In genomic region chr10:96511044-96511945, GRCh38 we compare ENCODE assay signal across 8 cellular contexts. TPM values are rescaled to one million over a fixed set of nuclear protein-coding genes. Genes with fewer than 3 reads are reported as not detected.
DNase-seq lines count a peak whose midpoint lies in the region; ATAC-seq and TF ChIP-seq lines count a peak whose summit lies in the region.

No MANE protein-coding gene starts in this region.

- H3K27ac Mint-ChIP-seq in activated B cell treated with CpG ODN at 0.5 μM for 24 hours, result no peak overlapping the region

- POLR2A ChIA-PET in activated B cell treated with CpG ODN at 0.5 μM for 24 hours (lab: Charles Lee), result no interaction called here

- no peaks in the 10 kb centered on the region for H3K36me3 ChIP-seq in iPS DF 6.9 (ENCODE audit: control insufficient read depth, insufficient read depth, low read length)

- peak overlapping the region; percentile 83 for H3K4me3 Mint-ChIP-seq in activated B cell treated with CpG ODN at 0.5 μM for 24 hours

- H3K27ac ChIP-seq in iPS DF 6.9 (ENCODE audit: low read length), result no peak overlapping the region

- TF ChIP-seq CTCF in activated B cell treated with CpG ODN at 0.5 μM for 24 hours (IDR thresholded peaks at IDR 0.05), result no peak

- peaks cover 26% of the 10 kb centered on the region for H3K4me1 Mint-ChIP-seq in activated B cell treated with CpG ODN at 0.5 μM for 24 hours

- no peak overlapping the region for H3K4me3 ChIP-seq in iPS DF 6.9 (ENCODE audit: low read length)

- CTCF ChIA-PET in activated B cell treated with CpG ODN at 0.5 μM for 24 hours (lab: Charles Lee), result interaction anchor here (0.7 to 1.7 kb wide), 3 partner anchors 13 to 31 kb away, joined by 3 to 5 read pairs (median 3); no protein-coding TSS in a partner anchor

- H3K9me3 ChIP-seq in iPS DF 6.9 (ENCODE audit: control insufficient read depth, insufficient read depth, low read length), result no peaks in the 10 kb centered on the region

- H3K27me3 ChIP-seq in iPS DF 6.9 (ENCODE audit: control insufficient read depth, insufficient read depth, low read length), result peaks cover 12% of the 10 kb centered on the region

- no CpG with 5 or more reads among the region's 7 CpGs for WGBS in iPS DF 6.9 (ENCODE audit: insufficient coverage, insufficient read length)

- H3K27me3 Mint-ChIP-seq in activated B cell treated with CpG ODN at 0.5 μM for 24 hours, result peaks cover 7% of the 10 kb centered on the region

- H3K36me3 Mint-ChIP-seq in activated B cell treated with CpG ODN at 0.5 μM for 24 hours (ENCODE audit: low read depth), result no peaks in the 10 kb centered on the region

- intact Hi-C loops in activated B cell treated with CpG ODN at 0.5 μM for 24 hours (cut with micrococcal nuclease), result loop anchor here (5.0 kb wide), 2 partner anchors 236 to 854 kb away; partner anchors contain the start of gene ALDH18A1

- H3K4me1 ChIP-seq in iPS DF 6.9 (ENCODE audit: control insufficient read depth, insufficient read depth, low read length), result peaks cover 6% of the 10 kb centered on the region

- ATAC-seq in activated B cell treated with CpG ODN at 0.5 μM for 24 hours (ENCODE audit: low read depth), result no peak
- no peak for ATAC-seq in stimulated activated naive CD8-positive, alpha-beta T cell treated with anti-CD3 and anti-CD28 coated beads, Interleukin-15, Interleukin-2, amounts not matched to agents 100 U/mL and 50 U/mL, for 24 hours

- no peaks in the 10 kb centered on the region for H3K9me3 Mint-ChIP-seq in activated B cell treated with CpG ODN at 0.5 μM for 24 hours

- DNase-seq in activated naive CD4-positive, alpha-beta T cell treated with Interleukin-2 at 50 U/mL for 16 hours, result peak; percentile 10
- DNase-seq in activated naive CD4-positive, alpha-beta T cell treated with anti-CD3 and anti-CD28 coated beads, Interleukin-2, amount 50 U/mL, for 16 hours, result no peak
- peak; percentile 39 to 78 for DNase-seq in Kasumi-1 (lab: John Stamatoyannopoulos, UW)
- no peak for DNase-seq in activated B cell treated with CpG ODN at 0.5 μM for 24 hours
- DNase-seq in iPS DF 6.9 (ENCODE audit: low read depth, low spot score), result peak; percentile 76
- peak; percentile 27 for DNase-seq in stimulated activated naive CD8-positive, alpha-beta T cell treated with anti-CD3 and anti-CD28 coated beads, Interleukin-15, Interleukin-2, amounts not matched to agents 100 U/mL and 50 U/mL, for 24 hours
- DNase-seq in putamen (ENCODE audit: low spot score), result no peak
- DNase-seq in NCI-H1048 (lab: John Stamatoyannopoulos, UW), result no peak

RNA-seq across cellular contexts. Expression of gene TLL2, which starts 2.4 kb away (rescaled TPM):
- total RNA-seq in activated B cell treated with CpG ODN at 0.5 μM for 24 hours, result 1.6 and 1.8 TPM in 2 replicates

Comparison
In these comparisons a context has a peak if more than half of its experiments do, and no peak if none do; other contexts are left out.
1. DNase-seq: peak in activated naive CD4-positive, alpha-beta T cell treated with Interleukin-2 at 50 U/mL for 16 hours (single experiment), Kasumi-1 (2 of 2), iPS DF 6.9 (single experiment) and stimulated activated naive CD8-positive, alpha-beta T cell treated with anti-CD3 and anti-CD28 coated beads, Interleukin-15, Interleukin-2, amounts not matched to agents 100 U/mL and 50 U/mL, for 24 hours (single experiment); none in activated naive CD4-positive, alpha-beta T cell treated with anti-CD3 and anti-CD28 coated beads, Interleukin-2, amount 50 U/mL, for 16 hours (single experiment), activated B cell treated with CpG ODN at 0.5 μM for 24 hours (single experiment), putamen (single experiment) and NCI-H1048 (single experiment).